In the genomic region with DNA sequence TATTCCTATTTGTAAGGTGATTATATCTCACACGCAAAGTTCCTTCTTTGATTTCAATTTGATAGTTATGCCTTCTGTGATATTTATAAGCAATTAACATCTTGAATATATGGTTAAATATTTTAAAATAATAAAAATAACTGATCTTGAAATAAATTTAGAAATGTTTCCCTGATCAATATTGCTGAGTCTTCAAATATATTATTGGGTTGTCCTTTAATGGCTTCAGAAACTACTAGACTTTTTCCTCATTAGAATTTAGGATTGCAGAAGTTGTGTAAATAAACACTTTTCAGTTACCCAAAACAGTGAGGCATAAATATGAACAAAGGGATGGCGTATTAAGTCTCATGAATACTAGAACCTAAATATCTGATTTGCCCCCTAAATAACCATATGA, we compare ENCODE assay signal across 6 cellular contexts.
"Had no signal": no experiment of that assay in that cellular context is flagged by ENCODE, and none has a peak within 500 bp of the region (broad histone marks: within the 10 kb centered on the region; RNA-seq: fewer than 3 reads in every experiment).

No MANE protein-coding gene starts in this region.

- H3K4me2 ChIP-seq: KMS-11 had no signal

- DNase-seq: IMR-90, KBM-7, KG1 had no signal

- FAIRE-seq: HTR-8/SVneo had no signal

- H3K9ac ChIP-seq: KMS-11 had no signal

- H3K27ac ChIP-seq: HL-60, KMS-11 had no signal
